8 cellular contexts compared by ENCODE assay signal in the genomic region with DNA sequence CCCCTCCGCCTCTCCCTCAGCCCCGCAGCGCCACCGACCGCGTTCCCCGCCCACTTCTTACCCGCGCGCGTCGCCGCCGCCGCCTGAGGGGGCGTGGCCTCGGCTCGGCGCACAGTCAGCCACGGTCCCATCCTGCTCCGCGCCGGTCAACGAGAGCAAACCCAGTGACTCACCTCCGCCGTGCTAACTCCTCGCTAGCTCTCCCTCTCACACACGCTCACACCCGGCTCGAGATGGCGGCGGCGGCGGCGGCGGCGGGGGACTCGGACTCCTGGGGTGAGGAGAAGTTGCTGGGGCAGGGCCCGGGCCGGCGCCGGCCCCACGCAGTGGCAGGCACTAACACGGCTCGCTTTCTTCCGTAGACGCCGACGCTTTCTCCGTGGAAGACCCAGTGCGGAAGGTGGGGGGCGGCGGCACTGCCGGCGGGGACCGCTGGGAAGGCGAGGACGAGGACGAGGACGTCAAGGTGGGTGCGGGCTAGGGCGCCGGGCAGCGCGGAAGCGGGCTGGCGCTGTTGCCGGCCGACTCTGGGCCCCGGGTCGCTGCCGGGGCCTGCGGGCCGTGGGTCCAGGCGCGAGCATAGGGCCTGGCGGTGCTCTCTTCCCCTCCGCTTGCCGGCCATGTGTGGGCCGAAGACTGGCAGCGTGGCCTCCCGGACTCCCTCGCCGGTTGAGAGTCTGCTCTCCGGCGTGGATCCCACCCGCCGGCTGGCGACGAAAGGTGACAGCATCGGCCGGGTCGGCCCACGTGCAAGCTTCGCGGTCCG. TPM values are rescaled to one million over a fixed set of nuclear protein-coding genes. Genes with fewer than 3 reads are reported as not detected.
DNase-seq lines count a peak whose midpoint lies in the region; ATAC-seq, FAIRE-seq and TF ChIP-seq lines count a peak whose summit lies in the region.

A gene with protein sequence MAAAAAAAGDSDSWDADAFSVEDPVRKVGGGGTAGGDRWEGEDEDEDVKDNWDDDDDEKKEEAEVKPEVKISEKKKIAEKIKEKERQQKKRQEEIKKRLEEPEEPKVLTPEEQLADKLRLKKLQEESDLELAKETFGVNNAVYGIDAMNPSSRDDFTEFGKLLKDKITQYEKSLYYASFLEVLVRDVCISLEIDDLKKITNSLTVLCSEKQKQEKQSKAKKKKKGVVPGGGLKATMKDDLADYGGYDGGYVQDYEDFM (plus strand): TSS at position 186 of the 766 bp plus-strand sequence. CDS start 48 bp downstream, at position 234.

- H3K4me3 ChIP-seq in neural cell (ENCODE audit: low read length), result peak within 1 kb of the TSS; percentile 90

- peak; percentile 26 for TF ChIP-seq EP300 in neural cell (conservative IDR thresholded peaks at IDR 0.05; ENCODE audit: poor library complexity, severe bottlenecking)

- peak; percentile 83 for TF ChIP-seq POLR2A in H54 (IDR thresholded peaks at IDR 0.05; ENCODE audit: low read depth, low read length)

- peak within 1 kb of the TSS; percentile 76 for H2AFZ ChIP-seq in neural cell (ENCODE audit: low read depth, low read length)

- no peaks in the 10 kb centered on the region for H3K36me3 ChIP-seq in neural cell (ENCODE audit: insufficient read depth, low read length)

- H3F3A ChIP-seq in neural cell (ENCODE audit: insufficient read depth, low read length, poor library complexity, severe bottlenecking), result no peaks in the 10 kb centered on the region

- H3K27ac Mint-ChIP-seq in stimulated activated naive CD8-positive, alpha-beta T cell treated with anti-CD3 and anti-CD28 coated beads, Interleukin-15, amount 100 ng/mL, for 72 hours, result peak within 1 kb of the TSS; percentile 97 to 99

- ATAC-seq in stimulated activated naive CD8-positive, alpha-beta T cell treated with anti-CD3 and anti-CD28 coated beads, Interleukin-15, amount 100 ng/mL, for 72 hours, result peak; percentile 96

- H3K9me3 Mint-ChIP-seq in stimulated activated naive CD8-positive, alpha-beta T cell treated with anti-CD3 and anti-CD28 coated beads, Interleukin-15, amount 100 ng/mL, for 72 hours, result no peaks in the 10 kb centered on the region

- peak; percentile 11 for FAIRE-seq in H54 (lab: Jason Lieb, UNC)

- H3K4me1 Mint-ChIP-seq in stimulated activated naive CD8-positive, alpha-beta T cell treated with anti-CD3 and anti-CD28 coated beads, Interleukin-15, amount 100 ng/mL, for 72 hours, result peaks cover 48% of the 10 kb centered on the region

- no peaks in the 10 kb centered on the region for H3K27me3 Mint-ChIP-seq in stimulated activated naive CD8-positive, alpha-beta T cell treated with anti-CD3 and anti-CD28 coated beads, Interleukin-15, amount 100 ng/mL, for 72 hours

- TF ChIP-seq CTCF in neural cell (IDR thresholded peaks at IDR 0.05; ENCODE audit: poor library complexity, severe bottlenecking), result peak; percentile 18

- H3K4me2 ChIP-seq in neural cell (ENCODE audit: low read length), result peak within 1 kb of the TSS; percentile 95

- no peaks in the 10 kb centered on the region for H3K9me3 ChIP-seq in neural cell (ENCODE audit: low read length)

- peak within 1 kb of the TSS; percentile 81 for H3K9ac ChIP-seq in neural cell (ENCODE audit: low read length)

- H3K27ac ChIP-seq in neural cell (ENCODE audit: low read length), result peak within 1 kb of the TSS; percentile 77

- no peaks in the 10 kb centered on the region for H3K9me2 ChIP-seq in neural cell (ENCODE audit: insufficient read depth, low read length)

- no peaks in the 10 kb centered on the region for H3K27me3 ChIP-seq in neural cell (ENCODE audit: insufficient read depth, low read depth, low read length)

- peaks cover 22% of the 10 kb centered on the region for H3K79me2 ChIP-seq in neural cell (replicated peaks; ENCODE audit: insufficient read depth, low read length)

- DNase-seq in EL (peak; percentile 98), H54 (ENCODE audit: insufficient read length, low spot score) (peak; percentile 90), LoVo (ENCODE audit: low spot score) (peak; percentile 99), SHP77 (lab: John Stamatoyannopoulos, UW) (peak; percentile 81 to 94), fibroblast of the conjunctiva (ENCODE audit: low read depth) (peak; percentile 95)
- DNase-seq in activated effector memory CD4-positive, alpha-beta T cell treated with anti-CD3 and anti-CD28 coated beads, Interleukin-2, amount 50 U/mL, for 16 hours, result peak; percentile 98
- DNase-seq in stimulated activated naive CD8-positive, alpha-beta T cell treated with anti-CD3 and anti-CD28 coated beads, Interleukin-15, amount 100 ng/mL, for 72 hours, result peak; percentile 95 to 96

- H4K20me1 ChIP-seq in neural cell (ENCODE audit: insufficient read depth), result no peaks in the 10 kb centered on the region

- no peak for TF ChIP-seq RAD21 in neural cell (conservative IDR thresholded peaks at IDR 0.05)

- H3K4me3 Mint-ChIP-seq in stimulated activated naive CD8-positive, alpha-beta T cell treated with anti-CD3 and anti-CD28 coated beads, Interleukin-15, amount 100 ng/mL, for 72 hours, result peak within 1 kb of the TSS; percentile 88 to 97

TF ChIP-seq in neural cell, 6 proteins besides CTCF, POLR2A, EP300 and RAD21:
- TF ChIP-seq TAF1 (IDR thresholded peaks at IDR 0.05; ENCODE audit: low read depth) (peak; percentile 93), MXI1 (conservative IDR thresholded peaks at IDR 0.05; ENCODE audit: poor library complexity, severe bottlenecking) (peak; percentile 96), POLR2AphosphoS5 (IDR thresholded peaks at IDR 0.05) (peak; percentile 88), EZH2 (IDR thresholded peaks at IDR 0.05; ENCODE audit: borderline replicate concordance, insufficient read depth, low read length, poor library complexity, severe bottlenecking) (no peak), SMC3 (conservative IDR thresholded peaks at IDR 0.05; ENCODE audit: poor library complexity) (peak; percentile 19)
- TF ChIP-seq, protein P1, sequence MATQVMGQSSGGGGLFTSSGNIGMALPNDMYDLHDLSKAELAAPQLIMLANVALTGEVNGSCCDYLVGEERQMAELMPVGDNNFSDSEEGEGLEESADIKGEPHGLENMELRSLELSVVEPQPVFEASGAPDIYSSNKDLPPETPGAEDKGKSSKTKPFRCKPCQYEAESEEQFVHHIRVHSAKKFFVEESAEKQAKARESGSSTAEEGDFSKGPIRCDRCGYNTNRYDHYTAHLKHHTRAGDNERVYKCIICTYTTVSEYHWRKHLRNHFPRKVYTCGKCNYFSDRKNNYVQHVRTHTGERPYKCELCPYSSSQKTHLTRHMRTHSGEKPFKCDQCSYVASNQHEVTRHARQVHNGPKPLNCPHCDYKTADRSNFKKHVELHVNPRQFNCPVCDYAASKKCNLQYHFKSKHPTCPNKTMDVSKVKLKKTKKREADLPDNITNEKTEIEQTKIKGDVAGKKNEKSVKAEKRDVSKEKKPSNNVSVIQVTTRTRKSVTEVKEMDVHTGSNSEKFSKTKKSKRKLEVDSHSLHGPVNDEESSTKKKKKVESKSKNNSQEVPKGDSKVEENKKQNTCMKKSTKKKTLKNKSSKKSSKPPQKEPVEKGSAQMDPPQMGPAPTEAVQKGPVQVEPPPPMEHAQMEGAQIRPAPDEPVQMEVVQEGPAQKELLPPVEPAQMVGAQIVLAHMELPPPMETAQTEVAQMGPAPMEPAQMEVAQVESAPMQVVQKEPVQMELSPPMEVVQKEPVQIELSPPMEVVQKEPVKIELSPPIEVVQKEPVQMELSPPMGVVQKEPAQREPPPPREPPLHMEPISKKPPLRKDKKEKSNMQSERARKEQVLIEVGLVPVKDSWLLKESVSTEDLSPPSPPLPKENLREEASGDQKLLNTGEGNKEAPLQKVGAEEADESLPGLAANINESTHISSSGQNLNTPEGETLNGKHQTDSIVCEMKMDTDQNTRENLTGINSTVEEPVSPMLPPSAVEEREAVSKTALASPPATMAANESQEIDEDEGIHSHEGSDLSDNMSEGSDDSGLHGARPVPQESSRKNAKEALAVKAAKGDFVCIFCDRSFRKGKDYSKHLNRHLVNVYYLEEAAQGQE (IDR thresholded peaks at IDR 0.05; ENCODE audit: borderline replicate concordance), result peak; percentile 73

RNA-seq across cellular contexts. Expression of the gene that starts here (rescaled TPM):
- polyA plus RNA-seq in neural cell, result 51.4 and 52.9 TPM in 2 replicates
- 61.1 and 76.1 TPM in 2 replicates for polyA minus RNA-seq in neural cell

Comparison
In these comparisons a context has a peak if more than half of its experiments do, and no peak if none do; other contexts are left out.
1. Peak in every context shown above with its lines: DNase-seq, ATAC-seq, H3K4me3 ChIP-seq and H3K27ac ChIP-seq.